33 cellular contexts compared by ENCODE assay signal in genomic region chr17:57340160-57340981, GRCh38.
DNase-seq lines count a peak whose midpoint lies in the region; ATAC-seq, FAIRE-seq and TF ChIP-seq lines count a peak whose summit lies in the region.
"Had no signal": no experiment of that assay in that cellular context is flagged by ENCODE, and none has a peak within 500 bp of the region (broad histone marks: within the 10 kb centered on the region; RNA-seq: fewer than 3 reads in every experiment).

No MANE protein-coding gene starts in this region.

- H3K4me3 ChIP-seq in K562: no peak overlapping the region
- H3K4me3 ChIP-seq in parathyroid adenoma (ENCODE audit: low read depth, low read length): no peak overlapping the region
- no peak overlapping the region for H3K4me3 ChIP-seq in coronary artery
- H3K4me3 ChIP-seq: left ventricle myocardium inferior, neural progenitor cell, PC-9, right atrium auricular region, smooth muscle cell, tibial artery, vagina had no signal

- 0 out of 4 replicates have a peak, but pooled peaks of 1 of the 2 experiments have one; percentile 18 for TF ChIP-seq RAD21 in K562 (CRISPR knock-in tag; conservative IDR thresholded peaks at IDR 0.05 in 1 of 2, IDR thresholded peaks at IDR 0.05 in 1 of 2)

- H2AFZ ChIP-seq in K562 (ENCODE audit: low read depth, low read length) (no peak overlapping the region), parathyroid adenoma (no peak overlapping the region)
- H2AFZ ChIP-seq: neural progenitor cell, PC-9 had no signal

- ATAC-seq in K562 (peak; percentile 81), left ventricle myocardium superior (no peak)
- ATAC-seq: activated naive CD8-positive, alpha-beta T cell treated with anti-CD3 and anti-CD28 coated beads, Interleukin-2, amount 50 U/mL, for 24 hours; esophagus mucosa; stimulated activated naive CD8-positive, alpha-beta T cell treated with anti-CD3 and anti-CD28 coated beads, Interleukin-15, amount 100 ng/mL, for 72 hours had no signal

- DNase-seq in HTR-8/SVneo (ENCODE audit: insufficient read length, low spot score) (no peak), MV-4-11 (lab: John Stamatoyannopoulos, UW) (peak; percentile 66), K562 (ENCODE audit: extremely low read depth in 1 of 4, low spot score in 3 of 4) (peak; percentile 37 to 75 (median 54)), left ventricle myocardium superior (no peak), coronary artery (ENCODE audit: low spot score) (no peak), NCI-H345 treated with DMSO at 0.1 percent for 48 hours (lab: John Stamatoyannopoulos, UW; ENCODE audit: unreplicated experiment) (no peak)
- DNase-seq: activated B cell treated with CpG ODN at 0.5 μM for 24 hours; activated naive CD4-positive, alpha-beta T cell; activated naive CD8-positive, alpha-beta T cell treated with anti-CD3 and anti-CD28 coated beads, Interleukin-2, amount 50 U/mL, for 24 hours; activated T-cell treated with anti-CD3 and anti-CD28 coated beads, Interleukin-2, amount 50 U/mL, for 48 hours; BE2C; DMS 273 treated with DMSO at 0.1 percent for 48 hours; EL; endodermal cell; H7; head of caudate nucleus; left ventricle myocardium inferior; NCI-H1105 treated with DMSO at 0.1 percent for 48 hours; NCI-H1930; NCI-H526; PC-9; Right ventricle myocardium superior; stimulated activated naive CD8-positive, alpha-beta T cell treated with anti-CD3 and anti-CD28 coated beads, Interleukin-15, amount 100 ng/mL, for 72 hours; tibial artery had no signal

- FAIRE-seq in HTR-8/SVneo (lab: Jason Lieb, UNC): peak; percentile 28
- peak; percentile 62 for FAIRE-seq in K562 (lab: Jason Lieb, UNC)
- FAIRE-seq: astrocyte, islet of Langerhans had no signal

- TF ChIP-seq POLR2A in K562 (conservative IDR thresholded peaks at IDR 0.05): no peak

- TF ChIP-seq CTCF in K562 (IDR thresholded peaks at IDR 0.05 in 2 of 3, conservative IDR thresholded peaks at IDR 0.05 in 1 of 3; ENCODE audit: insufficient read depth in 2 of 3, low read depth in 1 of 3, low read length in 3 of 3): no peak
- no peak for TF ChIP-seq CTCF in parathyroid adenoma (IDR thresholded peaks at IDR 0.05)
- no peak for TF ChIP-seq CTCF in coronary artery (IDR thresholded peaks at IDR 0.05)

- intact Hi-C loops in K562 (cut with micrococcal nuclease) (no loop called here), left ventricle myocardium superior (cut with micrococcal nuclease) (no loop called here)

- H3K9me1 ChIP-seq in K562 (ENCODE audit: control insufficient read depth, insufficient read depth, low read length): peaks cover 11% of the 10 kb centered on the region

- peak; percentile 32; the same call in 1 of the 2 replicates for TF ChIP-seq EP300 in K562 (IDR thresholded peaks at IDR 0.05; ENCODE audit: low read length)

- in situ Hi-C loops in K562 (cut with MboI): no loop called here

- POLR2A ChIA-PET in K562 (lab: Yijun Ruan, JAX): interaction anchor here (0.6 to 1.4 kb wide), 4 partner anchors 11 to 440 kb away, joined by 3 to 4 read pairs (median 3); no protein-coding TSS in a partner anchor

- no TSS peak for BruUV-seq in K562 (replicated peaks; lab: Mats Ljungman, UMichigan)

- peaks cover 4% of the 10 kb centered on the region; the same call in 1 of the 3 replicates for H3K36me3 ChIP-seq in K562 (ENCODE audit: control insufficient read depth, insufficient read depth, low read length)
- H3K36me3 ChIP-seq in parathyroid adenoma (ENCODE audit: control insufficient read depth, insufficient read depth, low read length): no peaks in the 10 kb centered on the region
- H3K36me3 ChIP-seq: left ventricle myocardium inferior, neural progenitor cell, right atrium auricular region, tibial artery, vagina had no signal

- CTCF ChIA-PET in K562 (lab: Yijun Ruan, JAX; ENCODE audit: low intra/inter-chr PET ratio): no interaction called here

- peak overlapping the region; percentile 49; the same call in 1 of the 2 replicates for H3K4me2 ChIP-seq in K562 (ENCODE audit: insufficient read depth, low read length)
- H3K4me2 ChIP-seq in parathyroid adenoma (ENCODE audit: low read length): peak overlapping the region; percentile 6
- H3K4me2 ChIP-seq: PC-9, smooth muscle cell had no signal

- 7% methylated on average over 8 of the region's 8 CpGs for WGBS in K562 (ENCODE audit: insufficient coverage, low coverage, missing lambda C conversion rate)

- H3K27me3 ChIP-seq in K562 (ENCODE audit: control insufficient read depth in 2 of 2, insufficient read depth in 2 of 2, low read length in 2 of 2): no peaks in the 10 kb centered on the region
- no peaks in the 10 kb centered on the region for H3K27me3 ChIP-seq in parathyroid adenoma (ENCODE audit: control insufficient read depth, insufficient read depth, low read length)
- H3K27me3 ChIP-seq: BE2C, neural progenitor cell, right atrium auricular region, tibial artery, vagina had no signal

- H3K4me1 ChIP-seq in K562 (replicated peaks in 1 of 2; ENCODE audit: control insufficient read depth in 2 of 2, insufficient read depth in 2 of 2, low read length in 2 of 2) (peaks cover 16 to 41% of the 10 kb centered on the region in 2 experiments), parathyroid adenoma (peaks cover 55% of the 10 kb centered on the region)
- H3K4me1 ChIP-seq: BE2C, vagina had no signal

- H3K9ac ChIP-seq in K562 (ENCODE audit: insufficient read depth in 1 of 2, low read depth in 2 of 2, low read length in 2 of 2): peak overlapping the region in 1 of 2 experiments; percentile 40; a peak in 1 of 4 replicates
- H3K9ac ChIP-seq in parathyroid adenoma: no peak overlapping the region
- H3K9ac ChIP-seq: neural progenitor cell had no signal

- H4K20me1 ChIP-seq in K562 (replicated peaks; ENCODE audit: control insufficient read depth, insufficient read depth, low read length): peaks cover 8% of the 10 kb centered on the region

- H3K27ac ChIP-seq in K562 (ENCODE audit: extremely low read depth, low read depth, low read length): no peak overlapping the region; the same call in 2 of the 3 replicates
- H3K27ac ChIP-seq in parathyroid adenoma: peak overlapping the region; percentile 25
- H3K27ac ChIP-seq in coronary artery: no peak overlapping the region
- H3K27ac ChIP-seq: HL-60, neural progenitor cell, PC-9, right atrium auricular region, tibial artery, vagina had no signal

- H3K9me3 ChIP-seq in K562 (replicated peaks; ENCODE audit: control insufficient read depth, insufficient read depth, low read depth, low read length): no peaks in the 10 kb centered on the region
- H3K9me3 ChIP-seq in parathyroid adenoma (ENCODE audit: control insufficient read depth, low read length): no peaks in the 10 kb centered on the region
- H3K9me3 ChIP-seq: BE2C, left ventricle myocardium inferior, right atrium auricular region, tibial artery, vagina had no signal

- peaks cover 51% of the 10 kb centered on the region for H3K79me2 ChIP-seq in K562 (ENCODE audit: control insufficient read depth, insufficient read depth, low read length)
- peaks cover 58% of the 10 kb centered on the region for H3K79me2 ChIP-seq in parathyroid adenoma

TF ChIP-seq in K562, 482 proteins besides CTCF, POLR2A, EP300 and RAD21 (continues in another document):
- TF ChIP-seq RNF2 (IDR thresholded peaks at IDR 0.05): peak; percentile 57; the same call in 1 of the 2 replicates
- TF ChIP-seq, protein P1, sequence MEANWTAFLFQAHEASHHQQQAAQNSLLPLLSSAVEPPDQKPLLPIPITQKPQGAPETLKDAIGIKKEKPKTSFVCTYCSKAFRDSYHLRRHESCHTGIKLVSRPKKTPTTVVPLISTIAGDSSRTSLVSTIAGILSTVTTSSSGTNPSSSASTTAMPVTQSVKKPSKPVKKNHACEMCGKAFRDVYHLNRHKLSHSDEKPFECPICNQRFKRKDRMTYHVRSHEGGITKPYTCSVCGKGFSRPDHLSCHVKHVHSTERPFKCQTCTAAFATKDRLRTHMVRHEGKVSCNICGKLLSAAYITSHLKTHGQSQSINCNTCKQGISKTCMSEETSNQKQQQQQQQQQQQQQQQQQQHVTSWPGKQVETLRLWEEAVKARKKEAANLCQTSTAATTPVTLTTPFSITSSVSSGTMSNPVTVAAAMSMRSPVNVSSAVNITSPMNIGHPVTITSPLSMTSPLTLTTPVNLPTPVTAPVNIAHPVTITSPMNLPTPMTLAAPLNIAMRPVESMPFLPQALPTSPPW (CRISPR knock-in tag; IDR thresholded peaks at IDR 0.05): peak; percentile 25; the same call in 1 of the 2 replicates
- no peak; a peak in 1 of 4 replicates for TF ChIP-seq ETV6 (IDR thresholded peaks at IDR 0.05; ENCODE audit: borderline replicate concordance in 1 of 2, low read depth in 2 of 2, low read length in 1 of 2)
- no peak for TF ChIP-seq ETV6 (CRISPR knock-in tag; IDR thresholded peaks at IDR 0.05; ENCODE audit: borderline replicate concordance)
- TF ChIP-seq CBFB (CRISPR knock-in tag; IDR thresholded peaks at IDR 0.05): no peak
- TF ChIP-seq DPF2 (IDR thresholded peaks at IDR 0.05): peak; percentile 80
- TF ChIP-seq NCOA2 (IDR thresholded peaks at IDR 0.05; ENCODE audit: partially characterized antibody in 2 of 2): peak in 1 of 2 experiments; percentile 91
- TF ChIP-seq NCOA1 (IDR thresholded peaks at IDR 0.05; ENCODE audit: low read depth): peak; percentile 24; the same call in 1 of the 2 replicates
- peak; percentile 80; the same call in 1 of the 2 replicates for TF ChIP-seq SPI1 (IDR thresholded peaks at IDR 0.05; ENCODE audit: borderline replicate concordance, low read depth, low read length)
- TF ChIP-seq NBN (IDR thresholded peaks at IDR 0.05; ENCODE audit: low read depth): 0 out of 2 replicates have a peak, but pooled peaks have one; percentile 30

Comparison
In these comparisons a context has a peak if more than half of its experiments do, and no peak if none do; other contexts are left out.
1. DNase-seq: peak in MV-4-11 (single experiment) and K562 (4 of 4); none in HTR-8/SVneo (single experiment), left ventricle myocardium superior (single experiment), coronary artery (single experiment) and NCI-H345 treated with DMSO at 0.1 percent for 48 hours (single experiment).